In genomic region chr20:46357030-46357514, GRCh38 we compare ENCODE assay signal across 12 cellular contexts. TPM values are rescaled to one million over a fixed set of nuclear protein-coding genes. Genes with fewer than 3 reads are reported as not detected.
DNase-seq lines count a peak whose midpoint lies in the region; ATAC-seq and TF ChIP-seq lines count a peak whose summit lies in the region.
"Had no signal": no experiment of that assay in that cellular context is flagged by ENCODE, and none has a peak within 500 bp of the region (broad histone marks: within the 10 kb centered on the region; RNA-seq: fewer than 3 reads in every experiment).

No MANE protein-coding gene starts in this region.

- H3K36me3 ChIP-seq in BLaER1 (peaks cover 60% of the 10 kb centered on the region), Karpas-422 (ENCODE audit: insufficient read depth, low read length) (peaks cover 29% of the 10 kb centered on the region; the same call in 1 of the 2 replicates), ovary (no peaks in the 10 kb centered on the region), Peyer's patch (peaks cover 0 to 9% (median 0%) of the 10 kb centered on the region in 3 donors)

- TF ChIP-seq EP300 in ovary (IDR thresholded peaks at IDR 0.05), result no peak

- H3K27me3 ChIP-seq in BLaER1 (no peaks in the 10 kb centered on the region), Karpas-422 (ENCODE audit: low read length) (no peaks in the 10 kb centered on the region), ovary (no peaks in the 10 kb centered on the region), Peyer's patch (no peaks in the 10 kb centered on the region)

- H2AFZ ChIP-seq in Karpas-422 (ENCODE audit: low read length), result no peak overlapping the region

- intact Hi-C loops in ovary (cut with DNase I), result no loop called here

- TF ChIP-seq CTCF in ovary (IDR thresholded peaks at IDR 0.05) (no peak), Peyer's patch (IDR thresholded peaks at IDR 0.05) (no peak)

- no peaks in the 10 kb centered on the region for H3K9me2 ChIP-seq in Karpas-422 (replicated peaks; ENCODE audit: insufficient read depth, low read length)

- TF ChIP-seq POLR2A in ovary (IDR thresholded peaks at IDR 0.05) (no peak), Peyer's patch (IDR thresholded peaks at IDR 0.05) (no peak)

- WGBS in ovary, 3 donors, result 0 to 2% (median 2%) methylated on average over 13 of the region's 13 CpGs

- H4K20me1 ChIP-seq in BLaER1 (peaks cover 36% of the 10 kb centered on the region; the same call in 1 of the 2 replicates), Karpas-422 (ENCODE audit: insufficient read depth, low read depth, low read length) (peaks cover 16% of the 10 kb centered on the region)

- peaks cover 70% of the 10 kb centered on the region for H3K4me1 ChIP-seq in BLaER1
- peaks cover 75% of the 10 kb centered on the region for H3K4me1 ChIP-seq in Karpas-422 (ENCODE audit: low read length)
- peaks cover 12% of the 10 kb centered on the region for H3K4me1 ChIP-seq in ovary (ENCODE audit: insufficient read depth)
- H3K4me1 ChIP-seq in Peyer's patch, result peaks cover 0 to 23% (median 1%) of the 10 kb centered on the region in 4 donors

- peak overlapping the region; percentile 53 for H3K9ac ChIP-seq in BLaER1
- peak overlapping the region; percentile 15; the same call in 1 of the 2 replicates for H3K9ac ChIP-seq in Karpas-422 (ENCODE audit: low read length)

- H3K4me2 ChIP-seq in BLaER1, result peak overlapping the region; percentile 93
- no peak overlapping the region for H3K4me2 ChIP-seq in Karpas-422 (ENCODE audit: low read depth, low read length, poor library complexity, severe bottlenecking)

- no peak for ATAC-seq in HG03097 (IDR thresholded peaks at IDR 0.05; ENCODE audit: low FRiP score, unreplicated experiment)
- no peak for ATAC-seq in HG03342 (IDR thresholded peaks at IDR 0.05; ENCODE audit: unreplicated experiment)

- H3K4me3 ChIP-seq in BLaER1, result peak overlapping the region; percentile 56
- no peak overlapping the region for H3K4me3 ChIP-seq in Karpas-422 (ENCODE audit: low read length)
- H3K4me3 ChIP-seq in ovary, result no peak overlapping the region
- H3K4me3 ChIP-seq in Peyer's patch, result no peak overlapping the region

- no peak for DNase-seq in Karpas-422
- DNase-seq in dermis blood vessel endothelial cell, result peak; percentile 22
- peak; percentile 39 to 70 (median 58) for DNase-seq in ovary
- DNase-seq in COLO829 (ENCODE audit: low spot score), result no peak
- DNase-seq in Peyer's patch, result no peak
- DNase-seq: DMS79 treated with DMSO at 0.1 percent for 48 hours had no signal

- peak overlapping the region; percentile 82 for H3K27ac ChIP-seq in BLaER1
- peak overlapping the region; percentile 94 for H3K27ac ChIP-seq in Karpas-422 (ENCODE audit: low read length)
- peak overlapping the region; percentile 44 to 56 for H3K27ac ChIP-seq in ovary
- no peak overlapping the region for H3K27ac ChIP-seq in Peyer's patch

- H3K79me2 ChIP-seq in Karpas-422 (ENCODE audit: low read length), result peaks cover 34% of the 10 kb centered on the region

- H3K9me3 ChIP-seq in BLaER1 (no peaks in the 10 kb centered on the region), Karpas-422 (ENCODE audit: low read length) (no peaks in the 10 kb centered on the region), ovary (no peaks in the 10 kb centered on the region), Peyer's patch (no peaks in the 10 kb centered on the region)

RNA-seq across cellular contexts. Expression of gene CDH22, which starts 48.8 kb away (rescaled TPM):
- 5.5 and 6.4 TPM in 2 replicates for total RNA-seq in Karpas-422 (2014; rRNA removed; shearing (Covaris generic); ENCODE audit: low replicate concordance)
- 0.05 TPM in 1 of 2 replicates, not detected in the other for total RNA-seq in dermis blood vessel endothelial cell
- total RNA-seq in ovary, result 1 to 10 TPM in 3 of 7 donors, under 1 TPM in 4; 0.18 to 1.5 (median 0.92) TPM
- polyA plus RNA-seq in ovary, result under 1 TPM; 0.10 to 0.11 TPM
- not detected for total RNA-seq in Peyer's patch
- total RNA-seq: epithelial cell of proximal tubule; NCI-H460; T-helper 2 cell treated with Interferon-gamma antibody and Interleukin-4, amounts not matched to agents 100 ng/mL and 5 ng/mL, for 36 hours had no signal

RNA-seq across cellular contexts. Expression of gene ELMO2, which starts 49.3 kb away (rescaled TPM):
- total RNA-seq in Karpas-422 (2014; rRNA removed; shearing (Covaris generic); ENCODE audit: low replicate concordance), result 68.1 and 91.4 TPM in 2 replicates
- total RNA-seq in dermis blood vessel endothelial cell (34.7 and 35.7 TPM in 2 replicates), ovary (10 to 100 TPM; 20.1 to 51.7 (median 41.0) TPM), Peyer's patch (10 to 100 TPM; 24.3 to 78.4 (median 26.4) TPM)
- polyA plus RNA-seq in ovary, result 10 to 100 TPM; 19.1 to 57.6 TPM

Comparison
In these comparisons a context has a peak if more than half of its experiments do, and no peak if none do; other contexts are left out.
1. H3K27ac ChIP-seq: peak in BLaER1 (single experiment), Karpas-422 (single experiment) and ovary (2 of 2); none in Peyer's patch (0 of 4).
2. DNase-seq: peak in dermis blood vessel endothelial cell (single experiment) and ovary (5 of 5); none in Karpas-422 (single experiment), COLO829 (single experiment) and Peyer's patch (0 of 3).